In genomic region chr12:100794441-100795192, GRCh38 we compare ENCODE assay signal across 11 cellular contexts. TPM values are rescaled to one million over a fixed set of nuclear protein-coding genes. Genes with fewer than 3 reads are reported as not detected.
DNase-seq lines count a peak whose midpoint lies in the region; ATAC-seq, FAIRE-seq and TF ChIP-seq lines count a peak whose summit lies in the region.
"Had no signal": no experiment of that assay in that cellular context is flagged by ENCODE, and none has a peak within 500 bp of the region (broad histone marks: within the 10 kb centered on the region; RNA-seq: fewer than 3 reads in every experiment).

Gene ANO4 (plus strand): TSS chr12:100794776. CDS start chr12:100901786, 107,010 bp downstream.

- H3K36me3 ChIP-seq in A673 (ENCODE audit: insufficient read depth, low read length, poor library complexity, severe bottlenecking), result no peaks in the 10 kb centered on the region
- H3K36me3 ChIP-seq in breast epithelium, result no peaks in the 10 kb centered on the region
- peaks cover 3% of the 10 kb centered on the region for H3K36me3 ChIP-seq in mesodermal cell (ENCODE audit: control insufficient read depth, insufficient read depth, low read length)

- CTCF ChIA-PET in A673 (lab: Charles Lee), result no interaction called here
- CTCF ChIA-PET in CD4-positive, alpha-beta T cell (lab: Charles Lee), result no interaction called here

- H3K27me3 ChIP-seq in A673 (replicated peaks; ENCODE audit: insufficient read depth, low read depth, low read length, poor library complexity) (no peaks in the 10 kb centered on the region), breast epithelium (no peaks in the 10 kb centered on the region)
- H3K27me3 ChIP-seq in CD4-positive, alpha-beta T cell (ENCODE audit: control insufficient read depth, insufficient read depth, low read length), result no peaks in the 10 kb centered on the region

- DNase-seq in A673 (ENCODE audit: low spot score) (peak; percentile 65), M059J (ENCODE audit: low read depth) (peak; percentile 39), breast epithelium (ENCODE audit: low spot score in 2 of 2) (no peak), HTR-8/SVneo (ENCODE audit: insufficient read length, low spot score) (no peak)
- DNase-seq in activated T-cell treated with anti-CD3 and anti-CD28 coated beads, Interleukin-2, amount 50 U/mL, for 24 hours, result no peak
- no peak for DNase-seq in CD4-positive, alpha-beta T cell
- DNase-seq: activated CD8-positive, alpha-beta memory T cell treated with anti-CD3 and anti-CD28 coated beads, Interleukin-2, amount 50 U/mL, for 48 hours; stimulated activated CD4-positive, alpha-beta T cell treated with anti-CD3 and anti-CD28 coated beads, Interleukin-12 subunit alpha, Interleukin-12 subunit beta, amount 100 ng/mL, for 4 hours had no signal

- no peak for ATAC-seq in HG03571 (IDR thresholded peaks at IDR 0.05; ENCODE audit: unreplicated experiment)
- no peak for ATAC-seq in CD4-positive, alpha-beta T cell (ENCODE audit: poor library complexity)

- H3K27me3 Mint-ChIP-seq in activated T-cell treated with anti-CD3 and anti-CD28 coated beads, Interleukin-2, amount 50 U/mL, for 24 hours, result peaks cover 16% of the 10 kb centered on the region
- peaks cover 27% of the 10 kb centered on the region for H3K27me3 Mint-ChIP-seq in CD4-positive, alpha-beta T cell

- H3K36me3 Mint-ChIP-seq in activated T-cell treated with anti-CD3 and anti-CD28 coated beads, Interleukin-2, amount 50 U/mL, for 24 hours (ENCODE audit: low read depth), result no peaks in the 10 kb centered on the region
- H3K36me3 Mint-ChIP-seq in CD4-positive, alpha-beta T cell (ENCODE audit: low read depth), result no peaks in the 10 kb centered on the region

- H3K27ac ChIP-seq in A673 (ENCODE audit: low read depth, low read length, poor library complexity, severe bottlenecking) (peak within 1 kb of the TSS; percentile 12), breast epithelium (no peak within 1 kb of the TSS), mesodermal cell (ENCODE audit: low read depth, low read length, severe bottlenecking) (peak within 1 kb of the TSS; percentile 77)
- H3K27ac ChIP-seq in CD4-positive, alpha-beta T cell (ENCODE audit: low read depth, low read length), result no peak within 1 kb of the TSS

- H3K27ac Mint-ChIP-seq in activated T-cell treated with anti-CD3 and anti-CD28 coated beads, Interleukin-2, amount 50 U/mL, for 24 hours, result no peak within 1 kb of the TSS
- no peak within 1 kb of the TSS for H3K27ac Mint-ChIP-seq in CD4-positive, alpha-beta T cell

- WGBS in mesodermal cell (ENCODE audit: insufficient coverage in 2 of 2), 2 experiments, result 21 to 37% methylated on average over 8 to 9 of the region's 18 CpGs

- no TSS peak for BruUV-seq in A673 (replicated peaks; lab: Mats Ljungman, UMichigan)

- no peak for FAIRE-seq in HTR-8/SVneo (lab: Jason Lieb, UNC)

- intact Hi-C loops in A673 (cut with micrococcal nuclease; ENCODE audit: unreplicated experiment) (no loop called here), breast epithelium (cut with DNase I; ENCODE audit: low total_unique reads) (no loop called here)
- intact Hi-C loops in CD4-positive, alpha-beta T cell (cut with DNase I, micrococcal nuclease), result no loop called here

- H3K4me1 Mint-ChIP-seq in activated T-cell treated with anti-CD3 and anti-CD28 coated beads, Interleukin-2, amount 50 U/mL, for 24 hours (ENCODE audit: low read depth), result no peaks in the 10 kb centered on the region
- H3K4me1 Mint-ChIP-seq in CD4-positive, alpha-beta T cell (ENCODE audit: low read depth), result no peaks in the 10 kb centered on the region

- no peak within 1 kb of the TSS for H3K4me3 Mint-ChIP-seq in activated T-cell treated with anti-CD3 and anti-CD28 coated beads, Interleukin-2, amount 50 U/mL, for 24 hours
- no peak within 1 kb of the TSS for H3K4me3 Mint-ChIP-seq in CD4-positive, alpha-beta T cell

- peaks cover 39% of the 10 kb centered on the region for H3K4me1 ChIP-seq in A673 (ENCODE audit: insufficient read depth, low read length, poor library complexity, severe bottlenecking)
- H3K4me1 ChIP-seq in breast epithelium, result no peaks in the 10 kb centered on the region
- peaks cover 52% of the 10 kb centered on the region for H3K4me1 ChIP-seq in mesodermal cell (ENCODE audit: control insufficient read depth, insufficient read depth, low read length, poor library complexity, severe bottlenecking)
- H3K4me1 ChIP-seq: Caco-2 had no signal

- POLR2A ChIA-PET in A673 (lab: Charles Lee; ENCODE audit: low non-redundant PET), result no interaction called here
- POLR2A ChIA-PET in CD4-positive, alpha-beta T cell (lab: Charles Lee), result no interaction called here

- no peaks in the 10 kb centered on the region for H3K9me3 Mint-ChIP-seq in activated T-cell treated with anti-CD3 and anti-CD28 coated beads, Interleukin-2, amount 50 U/mL, for 24 hours
- peaks cover 3% of the 10 kb centered on the region for H3K9me3 Mint-ChIP-seq in CD4-positive, alpha-beta T cell

- TF ChIP-seq CTCF in A673 (conservative IDR thresholded peaks at IDR 0.05; ENCODE audit: low read depth, low read length) (no peak), breast epithelium (IDR thresholded peaks at IDR 0.05) (no peak)
- no peak for TF ChIP-seq CTCF in CD4-positive, alpha-beta T cell (IDR thresholded peaks at IDR 0.05)

- H3K4me3 ChIP-seq in A673 (ENCODE audit: low read depth, low read length, poor library complexity, severe bottlenecking) (peak within 1 kb of the TSS; percentile 50), breast epithelium (peak within 1 kb of the TSS in 2 of 3 donors; percentile 2 to 23), mesodermal cell (ENCODE audit: extremely low read depth, insufficient read depth, low read length, poor library complexity, severe bottlenecking) (peak within 1 kb of the TSS; percentile 12)

- no peak for TF ChIP-seq POLR2A in breast epithelium (IDR thresholded peaks at IDR 0.05)

- H3K9me3 ChIP-seq in A673 (ENCODE audit: low read depth, low read length, poor library complexity, severe bottlenecking) (no peaks in the 10 kb centered on the region), breast epithelium (no peaks in the 10 kb centered on the region), mesodermal cell (ENCODE audit: control insufficient read depth, low read length) (no peaks in the 10 kb centered on the region)
- no peaks in the 10 kb centered on the region for H3K9me3 ChIP-seq in CD4-positive, alpha-beta T cell (ENCODE audit: control insufficient read depth, low read length)
- H3K9me3 ChIP-seq: Caco-2 had no signal

RNA-seq across cellular contexts. Expression of gene ANO4, which starts in this region (rescaled TPM):
- total RNA-seq in A673 (2021) (6.2 and 9.3 TPM in 2 replicates), breast epithelium (1 to 10 TPM in 1 of 3 donors, under 1 TPM in 2; 0.33 to 1.0 (median 0.80) TPM)
- total RNA-seq in M059J (2014; rRNA removed; shearing (Covaris generic)), result 0.07 and 0.69 TPM in 2 replicates
- 29.8 TPM for polyA plus RNA-seq in mesodermal cell (2013, experiment 1 of 2)
- 22.1 TPM for polyA plus RNA-seq in mesodermal cell (2013, experiment 2 of 2)
- total RNA-seq in CD4-positive, alpha-beta T cell, result not detected

Comparison
In these comparisons a context has a peak if more than half of its experiments do, and no peak if none do; other contexts are left out.
1. Peak in DNase-seq in M059J; RNA of the gene not detected or under 1 TPM.
2. H3K27ac ChIP-seq: peak in A673 (single experiment) and mesodermal cell (single experiment); none in breast epithelium (0 of 2) and CD4-positive, alpha-beta T cell (single experiment).
3. Peak in every context shown above with its lines, with median percentiles within 50 percentile points of each other: H3K4me3 ChIP-seq.